Comparison of ENCODE assay signal across 13 cellular contexts in the genomic region with DNA sequence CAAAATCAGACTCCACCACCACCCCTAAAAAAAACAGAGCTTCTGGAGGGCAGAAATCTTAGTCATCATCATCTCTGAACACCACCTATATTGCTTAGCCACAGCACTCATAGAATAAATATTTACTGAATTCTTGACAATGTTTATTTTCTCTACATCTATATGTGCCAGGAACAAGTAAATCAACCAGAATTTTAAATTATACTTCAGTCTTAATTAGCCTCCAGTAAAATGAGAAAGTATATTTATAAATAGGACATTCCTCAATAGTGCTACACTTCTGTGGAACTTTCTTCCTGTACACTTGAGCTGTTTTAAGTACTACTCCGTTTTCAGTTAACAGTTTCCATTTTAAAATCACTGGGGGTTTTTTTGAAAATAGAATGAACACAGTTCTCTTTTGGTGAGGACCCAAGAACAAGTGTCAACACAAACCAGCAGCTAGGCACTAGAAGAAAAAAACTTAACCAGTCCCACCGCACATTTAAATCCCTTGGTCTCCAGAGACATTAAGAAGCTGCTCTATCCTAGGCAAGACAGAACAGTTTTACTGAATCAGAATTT. TPM values are rescaled to one million over a fixed set of nuclear protein-coding genes. Genes with fewer than 3 reads are reported as not detected.
DNase-seq lines count a peak whose midpoint lies in the region; ATAC-seq, FAIRE-seq and TF ChIP-seq lines count a peak whose summit lies in the region.
"Had no signal": no experiment of that assay in that cellular context is flagged by ENCODE, and none has a peak within 500 bp of the region (broad histone marks: within the 10 kb centered on the region; RNA-seq: fewer than 3 reads in every experiment).

No MANE protein-coding gene starts in this region.

- H3K9me3 ChIP-seq in astrocyte (ENCODE audit: insufficient read depth, low read depth, low read length) = no peaks in the 10 kb centered on the region
- H3K9me3 ChIP-seq: body of pancreas, right atrium auricular region had no signal

- peak overlapping the region; percentile 52 for H3K27ac ChIP-seq in astrocyte (ENCODE audit: low read depth, low read length)
- H3K27ac ChIP-seq: body of pancreas had no signal

- no peaks in the 10 kb centered on the region for H4K20me1 ChIP-seq in astrocyte (ENCODE audit: insufficient read depth, low read length)

- H3K4me3 Mint-ChIP-seq in astrocyte (ENCODE audit: unreplicated experiment) = no peak overlapping the region
- H3K4me3 Mint-ChIP-seq in osteocyte (ENCODE audit: unreplicated experiment) = peak overlapping the region; percentile 63
- no peak overlapping the region for H3K4me3 Mint-ChIP-seq in activated CD8-positive, alpha-beta T cell treated with anti-CD3 and anti-CD28 coated beads, Interleukin-2, amount 10 ng/mL, durations not matched to agents 7 days and 5 days
- H3K4me3 Mint-ChIP-seq in activated CD4-positive, alpha-beta memory T cell treated with anti-CD3 and anti-CD28 coated beads, Interleukin-2, amount 10 ng/mL, durations not matched to agents 7 days and 5 days = no peak overlapping the region

- H3K27me3 Mint-ChIP-seq in astrocyte (ENCODE audit: low read depth, unreplicated experiment) (no peaks in the 10 kb centered on the region), osteocyte (ENCODE audit: unreplicated experiment) (no peaks in the 10 kb centered on the region)
- H3K27me3 Mint-ChIP-seq in activated CD8-positive, alpha-beta T cell treated with anti-CD3 and anti-CD28 coated beads, Interleukin-2, amount 10 ng/mL, durations not matched to agents 7 days and 5 days (ENCODE audit: low read depth) = no peaks in the 10 kb centered on the region
- no peaks in the 10 kb centered on the region for H3K27me3 Mint-ChIP-seq in activated CD4-positive, alpha-beta memory T cell treated with anti-CD3 and anti-CD28 coated beads, Interleukin-2, amount 10 ng/mL, durations not matched to agents 7 days and 5 days

- H3K4me1 Mint-ChIP-seq in astrocyte (ENCODE audit: low read depth, unreplicated experiment) (peaks cover 33% of the 10 kb centered on the region), osteocyte (ENCODE audit: unreplicated experiment) (peaks cover 78% of the 10 kb centered on the region)
- H3K4me1 Mint-ChIP-seq in activated CD8-positive, alpha-beta T cell treated with anti-CD3 and anti-CD28 coated beads, Interleukin-2, amount 10 ng/mL, durations not matched to agents 7 days and 5 days (ENCODE audit: low read depth) = no peaks in the 10 kb centered on the region
- peaks cover 4% of the 10 kb centered on the region for H3K4me1 Mint-ChIP-seq in activated CD4-positive, alpha-beta memory T cell treated with anti-CD3 and anti-CD28 coated beads, Interleukin-2, amount 10 ng/mL, durations not matched to agents 7 days and 5 days

- H3K9me3 Mint-ChIP-seq in astrocyte (ENCODE audit: unreplicated experiment) = no peaks in the 10 kb centered on the region
- H3K9me3 Mint-ChIP-seq in osteocyte (ENCODE audit: unreplicated experiment) = no peaks in the 10 kb centered on the region
- no peaks in the 10 kb centered on the region for H3K9me3 Mint-ChIP-seq in activated CD8-positive, alpha-beta T cell treated with anti-CD3 and anti-CD28 coated beads, Interleukin-2, amount 10 ng/mL, durations not matched to agents 7 days and 5 days (ENCODE audit: insufficient read depth)
- no peaks in the 10 kb centered on the region for H3K9me3 Mint-ChIP-seq in activated CD4-positive, alpha-beta memory T cell treated with anti-CD3 and anti-CD28 coated beads, Interleukin-2, amount 10 ng/mL, durations not matched to agents 7 days and 5 days

- H3K4me1 ChIP-seq in astrocyte (ENCODE audit: insufficient read depth, low read length) = peaks cover 50% of the 10 kb centered on the region

- peak; percentile 31 for ATAC-seq in HG02759 (IDR thresholded peaks at IDR 0.05; ENCODE audit: unreplicated experiment)
- ATAC-seq in activated CD8-positive, alpha-beta T cell treated with anti-CD3 and anti-CD28 coated beads, Interleukin-2, amount 10 ng/mL, durations not matched to agents 7 days and 5 days = no peak
- ATAC-seq in GM18858 (IDR thresholded peaks at IDR 0.05; ENCODE audit: unreplicated experiment) = no peak
- ATAC-seq: body of pancreas had no signal

- no peak overlapping the region for H3K9ac ChIP-seq in astrocyte (ENCODE audit: low read length)

- H3K27ac Mint-ChIP-seq in astrocyte (ENCODE audit: unreplicated experiment) = peak overlapping the region; percentile 50
- peak overlapping the region; percentile 97 for H3K27ac Mint-ChIP-seq in osteocyte (ENCODE audit: unreplicated experiment)
- no peak overlapping the region for H3K27ac Mint-ChIP-seq in activated CD8-positive, alpha-beta T cell treated with anti-CD3 and anti-CD28 coated beads, Interleukin-2, amount 10 ng/mL, durations not matched to agents 7 days and 5 days
- no peak overlapping the region for H3K27ac Mint-ChIP-seq in activated CD4-positive, alpha-beta memory T cell treated with anti-CD3 and anti-CD28 coated beads, Interleukin-2, amount 10 ng/mL, durations not matched to agents 7 days and 5 days

- H3K27me3 ChIP-seq in GM06990 (replicated peaks; ENCODE audit: control insufficient read depth, insufficient read depth, low read length) = no peaks in the 10 kb centered on the region
- H3K27me3 ChIP-seq in astrocyte (ENCODE audit: insufficient read depth, low read length) = no peaks in the 10 kb centered on the region
- H3K27me3 ChIP-seq: body of pancreas, right atrium auricular region had no signal

- H3K36me3 Mint-ChIP-seq in astrocyte (ENCODE audit: low read depth, unreplicated experiment) (peaks cover 3% of the 10 kb centered on the region), osteocyte (ENCODE audit: unreplicated experiment) (peaks cover 20% of the 10 kb centered on the region)
- H3K36me3 Mint-ChIP-seq in activated CD8-positive, alpha-beta T cell treated with anti-CD3 and anti-CD28 coated beads, Interleukin-2, amount 10 ng/mL, durations not matched to agents 7 days and 5 days (ENCODE audit: low read depth) = no peaks in the 10 kb centered on the region
- H3K36me3 Mint-ChIP-seq in activated CD4-positive, alpha-beta memory T cell treated with anti-CD3 and anti-CD28 coated beads, Interleukin-2, amount 10 ng/mL, durations not matched to agents 7 days and 5 days (ENCODE audit: low read depth) = no peaks in the 10 kb centered on the region

- H3K36me3 ChIP-seq in GM06990 (ENCODE audit: control insufficient read depth, insufficient read depth, low read length) (no peaks in the 10 kb centered on the region), astrocyte (ENCODE audit: insufficient read depth, low read length) (no peaks in the 10 kb centered on the region)

- H3K79me2 ChIP-seq in astrocyte (ENCODE audit: insufficient read depth, low read length) = peaks cover 12% of the 10 kb centered on the region

- CTCF ChIA-PET in activated CD8-positive, alpha-beta T cell treated with anti-CD3 and anti-CD28 coated beads, Interleukin-2, amount 10 ng/mL, durations not matched to agents 7 days and 5 days (lab: Charles Lee) = no interaction called here
- CTCF ChIA-PET in activated CD4-positive, alpha-beta memory T cell treated with anti-CD3 and anti-CD28 coated beads, Interleukin-2, amount 10 ng/mL, durations not matched to agents 7 days and 5 days (lab: Charles Lee) = no interaction called here

- no peak overlapping the region for H2AFZ ChIP-seq in astrocyte (ENCODE audit: low read depth, low read length)

- TF ChIP-seq CTCF in GM06990 (IDR thresholded peaks at IDR 0.05; ENCODE audit: insufficient read depth, low read length, poor library complexity, severe bottlenecking) = no peak
- no peak for TF ChIP-seq CTCF in astrocyte (IDR thresholded peaks at IDR 0.05; ENCODE audit: insufficient read depth, low read depth, low read length)
- no peak for TF ChIP-seq CTCF in osteocyte (IDR thresholded peaks at IDR 0.05)

- FAIRE-seq in astrocyte (lab: Jason Lieb, UNC) = no peak

- POLR2A ChIA-PET in activated CD8-positive, alpha-beta T cell treated with anti-CD3 and anti-CD28 coated beads, Interleukin-2, amount 10 ng/mL, durations not matched to agents 7 days and 5 days (lab: Charles Lee) = no interaction called here
- POLR2A ChIA-PET in activated CD4-positive, alpha-beta memory T cell treated with anti-CD3 and anti-CD28 coated beads, Interleukin-2, amount 10 ng/mL, durations not matched to agents 7 days and 5 days (lab: Charles Lee) = no interaction called here

- peak overlapping the region; percentile 45 for H3K4me2 ChIP-seq in astrocyte (ENCODE audit: low read length)

- DNase-seq in GM06990 (ENCODE audit: extremely low read depth, insufficient read length) (peak; percentile 68), astrocyte (ENCODE audit: low read depth) (peak; percentile 50), osteocyte (ENCODE audit: extremely low spot score, unreplicated experiment) (no peak), cerebellar cortex (ENCODE audit: low spot score) (no peak)
- no peak for DNase-seq in activated CD8-positive, alpha-beta T cell treated with anti-CD3 and anti-CD28 coated beads, Interleukin-2, amount 10 ng/mL, durations not matched to agents 7 days and 5 days
- no peak for DNase-seq in activated CD4-positive, alpha-beta memory T cell treated with anti-CD3 and anti-CD28 coated beads, Interleukin-2, amount 10 ng/mL, durations not matched to agents 7 days and 5 days
- DNase-seq: activated CD4-positive, alpha-beta T cell treated with anti-CD3 and anti-CD28 coated beads for 4 hours; body of pancreas; NCI-H345; trophoblast cell had no signal

- H3K4me3 ChIP-seq in GM06990 (replicated peaks; ENCODE audit: low read depth, low read length) (no peak overlapping the region), astrocyte (ENCODE audit: insufficient read depth, low read depth, low read length) (no peak overlapping the region)
- H3K4me3 ChIP-seq: body of pancreas, right atrium auricular region had no signal

RNA-seq across cellular contexts. Expression of a gene that starts 25.5 kb away (rescaled TPM):
- total RNA-seq in astrocyte (27.2 and 28.3 TPM in 2 replicates), osteocyte (67.1 and 73.5 TPM in 2 replicates)
- total RNA-seq in activated CD8-positive, alpha-beta T cell treated with anti-CD3 and anti-CD28 coated beads, Interleukin-2, amount 10 ng/mL, durations not matched to agents 7 days and 5 days = 1 to 10 TPM; 2.0 to 2.5 TPM
- 1 to 10 TPM; 7.2 to 7.6 TPM for total RNA-seq in activated CD4-positive, alpha-beta memory T cell treated with anti-CD3 and anti-CD28 coated beads, Interleukin-2, amount 10 ng/mL, durations not matched to agents 7 days and 5 days

Comparison
In these comparisons a context has a peak if more than half of its experiments do, and no peak if none do; other contexts are left out.
1. DNase-seq: peak in GM06990 (single experiment) and astrocyte (single experiment); none in osteocyte (single experiment), activated CD8-positive, alpha-beta T cell treated with anti-CD3 and anti-CD28 coated beads, Interleukin-2, amount 10 ng/mL, durations not matched to agents 7 days and 5 days (single experiment), cerebellar cortex (single experiment) and activated CD4-positive, alpha-beta memory T cell treated with anti-CD3 and anti-CD28 coated beads, Interleukin-2, amount 10 ng/mL, durations not matched to agents 7 days and 5 days (single experiment).
2. H3K27ac Mint-ChIP-seq: peak in astrocyte (single experiment) and osteocyte (single experiment); none in activated CD8-positive, alpha-beta T cell treated with anti-CD3 and anti-CD28 coated beads, Interleukin-2, amount 10 ng/mL, durations not matched to agents 7 days and 5 days (single experiment) and activated CD4-positive, alpha-beta memory T cell treated with anti-CD3 and anti-CD28 coated beads, Interleukin-2, amount 10 ng/mL, durations not matched to agents 7 days and 5 days (single experiment).